In genomic region chr20:34557936-34558319, GRCh38 we compare ENCODE assay signal across 7 cellular contexts. TPM values are rescaled to one million over a fixed set of nuclear protein-coding genes. Genes with fewer than 3 reads are reported as not detected.
DNase-seq lines count a peak whose midpoint lies in the region; ATAC-seq and TF ChIP-seq lines count a peak whose summit lies in the region.

No MANE protein-coding gene starts in this region.

- H3K36me3 ChIP-seq in H7 (replicated peaks; ENCODE audit: control insufficient read depth, insufficient read depth, low read length) (no peaks in the 10 kb centered on the region; the same call in 1 of the 2 replicates), smooth muscle cell (ENCODE audit: low read depth) (no peaks in the 10 kb centered on the region)

- peak overlapping the region; percentile 89 for H2AFZ ChIP-seq in smooth muscle cell (ENCODE audit: low read depth)

- no peaks in the 10 kb centered on the region for H3K36me3 Mint-ChIP-seq in activated B cell treated with CpG ODN at 0.5 μM for 24 hours (ENCODE audit: low read depth)

- H3K4me2 ChIP-seq in smooth muscle cell, result peak overlapping the region; percentile 95

- no peaks in the 10 kb centered on the region for H3F3A ChIP-seq in smooth muscle cell (ENCODE audit: low read depth)

- no peaks in the 10 kb centered on the region for H3K4me1 ChIP-seq in right cardiac atrium (ENCODE audit: control insufficient read depth, insufficient read depth, low read length)
- H3K4me1 ChIP-seq in smooth muscle cell (ENCODE audit: low read depth), result no peaks in the 10 kb centered on the region

- H3K27me3 ChIP-seq in H7 (ENCODE audit: control insufficient read depth, insufficient read depth, low read length), result no peaks in the 10 kb centered on the region; the same call in 1 of the 2 replicates
- no peaks in the 10 kb centered on the region for H3K27me3 ChIP-seq in right cardiac atrium (ENCODE audit: control insufficient read depth, insufficient read depth)
- H3K27me3 ChIP-seq in smooth muscle cell (ENCODE audit: low read depth), result no peaks in the 10 kb centered on the region

- CTCF ChIA-PET in activated B cell treated with CpG ODN at 0.5 μM for 24 hours (lab: Charles Lee), result interaction anchor here (1.1 kb wide), 1 partner anchor 245 kb away, joined by 3 read pairs; no protein-coding TSS in a partner anchor

- DNase-seq in H7 (no peak), activated B cell treated with CpG ODN at 0.5 μM for 24 hours (no peak), right cardiac atrium (peak in 1 of 3 donors; percentile 28), smooth muscle cell (lab: John Stamatoyannopoulos, UW; ENCODE audit: unreplicated experiment) (no peak), erythroblast (lab: John Stamatoyannopoulos, UW) (no peak)

- H3K4me1 Mint-ChIP-seq in activated B cell treated with CpG ODN at 0.5 μM for 24 hours, result peaks cover 21% of the 10 kb centered on the region

- ATAC-seq in activated B cell treated with CpG ODN at 0.5 μM for 24 hours (ENCODE audit: low read depth) (no peak), right cardiac atrium (no peak), GM18505 (IDR thresholded peaks at IDR 0.05; ENCODE audit: unreplicated experiment) (no peak), GM21825 (IDR thresholded peaks at IDR 0.05; ENCODE audit: unreplicated experiment) (no peak)

- H3K79me2 ChIP-seq in smooth muscle cell (ENCODE audit: low read depth), result no peaks in the 10 kb centered on the region

- H3K4me3 Mint-ChIP-seq in activated B cell treated with CpG ODN at 0.5 μM for 24 hours, result peak overlapping the region; percentile 85

- TF ChIP-seq CTCF in activated B cell treated with CpG ODN at 0.5 μM for 24 hours (IDR thresholded peaks at IDR 0.05) (no peak), smooth muscle cell (IDR thresholded peaks at IDR 0.05; ENCODE audit: borderline replicate concordance, insufficient read depth, poor library complexity, severe bottlenecking) (no peak)

- H3K4me3 ChIP-seq in H7 (ENCODE audit: insufficient read depth, low read depth, low read length), result peak overlapping the region; percentile 64
- peak overlapping the region; percentile 70 for H3K4me3 ChIP-seq in right cardiac atrium (ENCODE audit: low read length)
- H3K4me3 ChIP-seq in smooth muscle cell, result peak overlapping the region; percentile 80

- no peaks in the 10 kb centered on the region for H3K27me3 Mint-ChIP-seq in activated B cell treated with CpG ODN at 0.5 μM for 24 hours

- intact Hi-C loops in activated B cell treated with CpG ODN at 0.5 μM for 24 hours (cut with micrococcal nuclease) (loop anchor here (1.0 to 2.0 kb wide), 3 partner anchors 41 to 151 kb away; partner anchors contain the start of genes DYNLRB1 and PIGU), right cardiac atrium (cut with DNase I) (no loop called here)

- H3K9me3 ChIP-seq in right cardiac atrium (ENCODE audit: control insufficient read depth, low read length) (no peaks in the 10 kb centered on the region), smooth muscle cell (replicated peaks; ENCODE audit: low read depth) (no peaks in the 10 kb centered on the region)

- H3K27ac Mint-ChIP-seq in activated B cell treated with CpG ODN at 0.5 μM for 24 hours, result peak overlapping the region; percentile 50

- 32% methylated on average over 11 of the region's 11 CpGs for WGBS in right cardiac atrium
- WGBS in smooth muscle cell (ENCODE audit: low lambda C conversion rate), result 61% methylated on average over 11 of the region's 11 CpGs

- peak overlapping the region; percentile 95 for H3K9ac ChIP-seq in smooth muscle cell (ENCODE audit: low read depth)

- no peaks in the 10 kb centered on the region for H4K20me1 ChIP-seq in smooth muscle cell (ENCODE audit: low read depth)

- H3K9me3 Mint-ChIP-seq in activated B cell treated with CpG ODN at 0.5 μM for 24 hours, result no peaks in the 10 kb centered on the region

- POLR2A ChIA-PET in activated B cell treated with CpG ODN at 0.5 μM for 24 hours (lab: Charles Lee), result interaction anchor here (0.7 to 1.5 kb wide), 5 partner anchors 41 to 1184 kb away, joined by 3 to 4 read pairs (median 3); partner anchors contain the start of genes EIF2S2, RBM39 and TP53INP2

- no peak for TF ChIP-seq POLR2A in GM18505 (IDR thresholded peaks at IDR 0.05; ENCODE audit: borderline replicate concordance, extremely low read depth, insufficient read depth, insufficient read length)
- no peak for TF ChIP-seq POLR2A in erythroblast (IDR thresholded peaks at IDR 0.05; ENCODE audit: low read length)

- peak overlapping the region; percentile 65 for H3K27ac ChIP-seq in right cardiac atrium (ENCODE audit: low read length)
- peak overlapping the region; percentile 74 for H3K27ac ChIP-seq in smooth muscle cell (ENCODE audit: low read depth)

RNA-seq across cellular contexts. Expression of gene MAP1LC3A, which starts 0.6 kb away (rescaled TPM):
- total RNA-seq in H7 (2014; rRNA removed; shearing (Covaris generic)), result 7.6 and 13.4 TPM in 2 replicates
- 1.6 TPM in 2 replicates for total RNA-seq in activated B cell treated with CpG ODN at 0.5 μM for 24 hours
- total RNA-seq in right cardiac atrium, result 10 to 100 TPM; 61.8 to 85.7 (median 79.8) TPM
- polyA plus RNA-seq in right cardiac atrium, result 116 TPM
- total RNA-seq in smooth muscle cell, result 32.4 and 47.8 TPM in 2 replicates
- 84.0 and 95.4 TPM in 2 replicates for polyA plus RNA-seq in smooth muscle cell

RNA-seq across cellular contexts. Expression of gene DYNLRB1, which starts 41.7 kb away (rescaled TPM):
- total RNA-seq in H7 (2014; rRNA removed; shearing (Covaris generic)), result 168 and 193 TPM in 2 replicates
- total RNA-seq in activated B cell treated with CpG ODN at 0.5 μM for 24 hours (62.7 and 65.9 TPM in 2 replicates), right cardiac atrium (100 to 1,000 TPM; 134 to 163 (median 151) TPM), smooth muscle cell (185 and 224 TPM in 2 replicates)
- polyA plus RNA-seq in right cardiac atrium (289 TPM), smooth muscle cell (202 and 266 TPM in 2 replicates)
